Comparison of ENCODE assay signal across 8 cellular contexts in the genomic region with DNA sequence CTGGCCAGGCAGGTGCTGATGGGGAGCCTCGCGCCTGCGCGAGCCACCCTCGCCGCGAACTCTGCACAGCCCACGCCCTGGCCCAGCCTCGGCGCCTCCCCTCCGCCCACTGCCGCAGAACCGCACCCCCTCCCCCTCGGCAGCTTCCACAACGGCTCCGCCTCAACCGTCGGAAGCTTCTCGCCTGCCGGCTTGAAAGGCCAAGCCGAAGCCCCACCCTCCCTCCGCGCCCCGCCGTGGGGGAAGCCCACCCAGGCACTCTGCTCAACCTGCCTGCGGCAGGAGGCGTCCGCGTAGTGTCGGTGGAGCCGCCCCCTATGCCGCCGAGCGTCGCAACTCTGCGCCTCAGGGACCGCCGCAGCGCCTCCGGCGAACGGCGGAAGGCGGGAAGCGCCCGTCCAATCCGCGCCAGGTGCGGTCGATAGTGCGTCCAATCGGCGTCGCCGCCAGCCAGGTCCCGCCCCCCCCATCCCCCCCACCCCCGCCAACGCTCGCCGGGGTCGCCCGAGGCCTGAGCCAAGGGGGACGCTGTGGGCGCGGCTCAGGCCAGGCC. TPM values are rescaled to one million over a fixed set of nuclear protein-coding genes. Genes with fewer than 3 reads are reported as not detected.
DNase-seq lines count a peak whose midpoint lies in the region; ATAC-seq and TF ChIP-seq lines count a peak whose summit lies in the region.

A gene with protein sequence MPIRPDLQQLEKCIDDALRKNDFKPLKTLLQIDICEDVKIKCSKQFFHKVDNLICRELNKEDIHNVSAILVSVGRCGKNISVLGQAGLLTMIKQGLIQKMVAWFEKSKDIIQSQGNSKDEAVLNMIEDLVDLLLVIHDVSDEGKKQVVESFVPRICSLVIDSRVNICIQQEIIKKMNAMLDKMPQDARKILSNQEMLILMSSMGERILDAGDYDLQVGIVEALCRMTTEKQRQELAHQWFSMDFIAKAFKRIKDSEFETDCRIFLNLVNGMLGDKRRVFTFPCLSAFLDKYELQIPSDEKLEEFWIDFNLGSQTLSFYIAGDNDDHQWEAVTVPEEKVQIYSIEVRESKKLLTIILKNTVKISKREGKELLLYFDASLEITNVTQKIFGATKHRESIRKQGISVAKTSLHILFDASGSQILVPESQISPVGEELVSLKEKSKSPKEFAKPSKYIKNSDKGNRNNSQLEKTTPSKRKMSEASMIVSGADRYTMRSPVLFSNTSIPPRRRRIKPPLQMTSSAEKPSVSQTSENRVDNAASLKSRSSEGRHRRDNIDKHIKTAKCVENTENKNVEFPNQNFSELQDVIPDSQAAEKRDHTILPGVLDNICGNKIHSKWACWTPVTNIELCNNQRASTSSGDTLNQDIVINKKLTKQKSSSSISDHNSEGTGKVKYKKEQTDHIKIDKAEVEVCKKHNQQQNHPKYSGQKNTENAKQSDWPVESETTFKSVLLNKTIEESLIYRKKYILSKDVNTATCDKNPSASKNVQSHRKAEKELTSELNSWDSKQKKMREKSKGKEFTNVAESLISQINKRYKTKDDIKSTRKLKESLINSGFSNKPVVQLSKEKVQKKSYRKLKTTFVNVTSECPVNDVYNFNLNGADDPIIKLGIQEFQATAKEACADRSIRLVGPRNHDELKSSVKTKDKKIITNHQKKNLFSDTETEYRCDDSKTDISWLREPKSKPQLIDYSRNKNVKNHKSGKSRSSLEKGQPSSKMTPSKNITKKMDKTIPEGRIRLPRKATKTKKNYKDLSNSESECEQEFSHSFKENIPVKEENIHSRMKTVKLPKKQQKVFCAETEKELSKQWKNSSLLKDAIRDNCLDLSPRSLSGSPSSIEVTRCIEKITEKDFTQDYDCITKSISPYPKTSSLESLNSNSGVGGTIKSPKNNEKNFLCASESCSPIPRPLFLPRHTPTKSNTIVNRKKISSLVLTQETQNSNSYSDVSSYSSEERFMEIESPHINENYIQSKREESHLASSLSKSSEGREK (N-terminal part only) (minus strand): TSS at position 342 of the 553 bp plus-strand sequence. CDS start 11,224 bp downstream, outside the sequence.

- H3K36me3 Mint-ChIP-seq in activated naive CD8-positive, alpha-beta T cell: peaks cover 2% of the 10 kb centered on the region

- no peaks in the 10 kb centered on the region for H3K36me3 ChIP-seq in SJCRH30

- TF ChIP-seq CTCF in RWPE1 (conservative IDR thresholded peaks at IDR 0.05; ENCODE audit: low read depth): no peak

- intact Hi-C loops in left ventricle myocardium superior (cut with micrococcal nuclease): no loop called here

- H3K27ac ChIP-seq in RWPE1: peak within 1 kb of the TSS; percentile 64
- no peak within 1 kb of the TSS for H3K27ac ChIP-seq in SJCRH30

- CTCF ChIA-PET in RWPE1 (lab: Yijun Ruan, JAX): interaction anchor here (0.6 to 2.2 kb wide), 13 partner anchors 10 to 175 kb away, joined by 3 to 16 read pairs (median 3); no protein-coding TSS in a partner anchor

- no peaks in the 10 kb centered on the region for H3K27me3 Mint-ChIP-seq in activated naive CD8-positive, alpha-beta T cell

- no peaks in the 10 kb centered on the region for H3K9me3 ChIP-seq in SJCRH30 (replicated peaks)

- POLR2A ChIA-PET in RWPE1 (lab: Yijun Ruan, JAX; ENCODE audit: low non-redundant PET): interaction anchor here (0.8 kb wide), 1 partner anchor 9 kb away, joined by 5 read pairs; no protein-coding TSS in a partner anchor

- 0 out of 2 replicates have a peak, but pooled peaks cover 6% of the 10 kb centered on the region for H3K4me1 ChIP-seq in SJCRH30

- peaks cover 28% of the 10 kb centered on the region for H3K4me1 Mint-ChIP-seq in activated naive CD8-positive, alpha-beta T cell (ENCODE audit: low read depth)

- peak; percentile 92 for DNase-seq in RWPE1 (ENCODE audit: low spot score)
- peak; percentile 82 for DNase-seq in left ventricle myocardium superior
- DNase-seq in skeletal muscle cell (ENCODE audit: low read depth): no peak
- no peak for DNase-seq in GF-D8 (lab: John Stamatoyannopoulos, UW)
- no peak for DNase-seq in SJCRH30
- no peak for DNase-seq in dedifferentiated amniotic fluid mesenchymal stem cell (ENCODE audit: extremely low spot score)

- H3K27ac Mint-ChIP-seq in activated naive CD8-positive, alpha-beta T cell: no peak within 1 kb of the TSS

- H3K9me3 Mint-ChIP-seq in activated naive CD8-positive, alpha-beta T cell (ENCODE audit: low read depth): no peaks in the 10 kb centered on the region

- H3K27me3 ChIP-seq in SJCRH30: no peaks in the 10 kb centered on the region

- ATAC-seq in GM19468 (IDR thresholded peaks at IDR 0.05; ENCODE audit: extremely low read depth, unreplicated experiment) (peak; percentile 15), left ventricle myocardium superior (peak; percentile 80)

- peak within 1 kb of the TSS; percentile 68 for H3K4me3 ChIP-seq in skeletal muscle cell (ENCODE audit: low read depth, low read length)
- no peak within 1 kb of the TSS for H3K4me3 ChIP-seq in SJCRH30

- H3K4me3 Mint-ChIP-seq in activated naive CD8-positive, alpha-beta T cell: peak within 1 kb of the TSS; percentile 80

RNA-seq across cellular contexts. Expression of the gene that starts here (rescaled TPM):
- total RNA-seq in left ventricle myocardium superior: 2.8 TPM
- total RNA-seq in SJCRH30 (2014; rRNA removed; shearing (Covaris generic)): 0.75 TPM in 1 of 2 replicates, not detected in the other

Comparison
In these comparisons a context has a peak if more than half of its experiments do, and no peak if none do; other contexts are left out.
1. DNase-seq: peak in RWPE1 (single experiment) and left ventricle myocardium superior (single experiment); none in skeletal muscle cell (single experiment), GF-D8 (single experiment), SJCRH30 (0 of 2) and dedifferentiated amniotic fluid mesenchymal stem cell (single experiment).